ENCODE assay signal across 7 cellular contexts in the genomic region with DNA sequence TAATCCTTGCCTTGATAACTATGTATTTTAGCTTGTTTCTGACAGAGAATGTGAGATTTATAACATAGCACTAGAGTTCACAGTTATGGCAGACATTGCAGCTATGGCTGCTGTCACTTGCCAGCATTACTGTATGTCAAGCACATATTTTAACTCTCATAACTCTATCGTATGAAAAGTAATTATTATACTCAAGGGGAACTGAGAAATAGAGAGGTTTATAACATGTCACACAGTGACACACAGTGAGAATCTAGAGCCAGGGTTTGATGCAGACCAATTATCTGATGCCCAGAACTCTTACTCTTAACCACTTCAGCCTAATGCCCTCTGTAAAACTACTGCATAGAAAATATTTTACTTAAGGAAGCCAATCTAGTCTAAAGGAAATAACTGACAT.
"Had no signal": no experiment of that assay in that cellular context is flagged by ENCODE, and none has a peak within 500 bp of the region (broad histone marks: within the 10 kb centered on the region; RNA-seq: fewer than 3 reads in every experiment).

No MANE protein-coding gene starts in this region.

- DNase-seq: GDM1, GF-D8 had no signal

- FAIRE-seq: G401.6, GM12891, GM12892, GM18507, GM19239 had no signal
